18 cellular contexts compared by ENCODE assay signal in the genomic region with DNA sequence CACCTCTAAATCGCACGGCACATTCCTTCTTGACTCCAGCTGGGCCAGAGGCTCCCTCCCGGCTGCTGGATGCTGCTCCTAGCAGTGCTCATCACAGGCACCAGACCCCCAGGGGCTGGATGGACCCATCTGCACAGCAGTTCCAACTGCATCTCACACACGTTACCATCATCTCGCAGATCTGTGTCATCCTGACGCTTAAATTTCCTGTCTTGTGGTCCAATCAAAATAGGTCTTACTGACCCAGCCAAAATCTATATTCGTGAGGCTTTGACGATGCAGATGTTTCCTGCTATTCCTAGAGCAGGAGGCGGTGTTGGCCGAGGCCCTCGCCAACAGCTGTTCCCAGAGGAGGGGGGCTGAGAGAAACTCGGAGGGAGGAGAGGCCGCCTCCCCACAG.
DNase-seq lines count a peak whose midpoint lies in the region; ATAC-seq and TF ChIP-seq lines count a peak whose summit lies in the region.
"Had no signal": no experiment of that assay in that cellular context is flagged by ENCODE, and none has a peak within 500 bp of the region (broad histone marks: within the 10 kb centered on the region; RNA-seq: fewer than 3 reads in every experiment).

No MANE protein-coding gene starts in this region.

- TF ChIP-seq EP300 in gastroesophageal sphincter (IDR thresholded peaks at IDR 0.05) = no peak

- peaks cover 11% of the 10 kb centered on the region for H3K4me1 Mint-ChIP-seq in activated T-helper 1 cell treated with anti-CD3 and anti-CD28 coated beads, Interleukin-12 subunit alpha, Interleukin-12 subunit beta, Interleukin-2, Interleukin-4 antibody, amounts not matched to agents 30 ng/mL and 10 ng/mL and 1 ng/mL, durations not matched to agents 14 hours and 24 hours and 36 hours (ENCODE audit: low read depth)
- H3K4me1 Mint-ChIP-seq in MCF 10A (ENCODE audit: insufficient read depth, unreplicated experiment) = no peaks in the 10 kb centered on the region

- peak; percentile 53 for DNase-seq in activated effector memory CD4-positive, alpha-beta T cell treated with anti-CD3 and anti-CD28 coated beads, Interleukin-2, amount 50 U/mL, for 16 hours
- no peak for DNase-seq in activated effector memory CD4-positive, alpha-beta T cell treated with Interleukin-2 at 50 U/mL for 16 hours
- no peak for DNase-seq in activated T-helper 1 cell treated with anti-CD3 and anti-CD28 coated beads, Interleukin-12 subunit alpha, Interleukin-12 subunit beta, Interleukin-2, Interleukin-4 antibody, amounts not matched to agents 30 ng/mL and 10 ng/mL and 1 ng/mL, durations not matched to agents 14 hours and 24 hours and 36 hours (ENCODE audit: low spot score)
- no peak for DNase-seq in MCF 10A (ENCODE audit: unreplicated experiment)
- DNase-seq: activated CD4-positive, CD25-positive, alpha-beta regulatory T cell; amniotic stem cell; mammary epithelial cell; naive thymus-derived CD8-positive, alpha-beta T cell; NCI-H1694; NCI-H345; SHP77; stimulated activated CD4-positive, alpha-beta T cell treated with anti-CD3 and anti-CD28 coated beads, Interleukin-15, amount 100 ng/mL, for 24 hours had no signal

- BruUV-seq in MCF 10A (replicated peaks; lab: Mats Ljungman, UMichigan) = no TSS peak

- TF ChIP-seq CTCF in gastroesophageal sphincter (IDR thresholded peaks at IDR 0.05) = no peak
- no peak for TF ChIP-seq CTCF in MCF 10A (IDR thresholded peaks at IDR 0.05; ENCODE audit: unreplicated experiment)

- no peak overlapping the region for H3K27ac ChIP-seq in gastroesophageal sphincter
- H3K27ac ChIP-seq: prostate gland, vagina had no signal

- 35 to 50% methylated on average over 1 to 8 of the region's 13 CpGs for WGBS in gastroesophageal sphincter (ENCODE audit: low coverage in 1 of 2), 2 donors

- TF ChIP-seq POLR2A in gastroesophageal sphincter (IDR thresholded peaks at IDR 0.05) = no peak

- H3K36me3 ChIP-seq in gastroesophageal sphincter (no peaks in the 10 kb centered on the region), skeletal muscle satellite cell (ENCODE audit: insufficient read depth, low read length) (no peaks in the 10 kb centered on the region)
- H3K36me3 ChIP-seq: prostate gland, vagina had no signal

- intact Hi-C loops in activated T-helper 1 cell treated with anti-CD3 and anti-CD28 coated beads, Interleukin-12 subunit alpha, Interleukin-12 subunit beta, Interleukin-2, Interleukin-4 antibody, amounts not matched to agents 30 ng/mL and 10 ng/mL and 1 ng/mL, durations not matched to agents 14 hours and 24 hours and 36 hours (cut with micrococcal nuclease) = no loop called here
- intact Hi-C loops in MCF 10A (cut with micrococcal nuclease) = no loop called here

- peak overlapping the region; percentile 60 for H3K4me3 Mint-ChIP-seq in activated T-helper 1 cell treated with anti-CD3 and anti-CD28 coated beads, Interleukin-12 subunit alpha, Interleukin-12 subunit beta, Interleukin-2, Interleukin-4 antibody, amounts not matched to agents 30 ng/mL and 10 ng/mL and 1 ng/mL, durations not matched to agents 14 hours and 24 hours and 36 hours
- no peak overlapping the region for H3K4me3 Mint-ChIP-seq in MCF 10A (ENCODE audit: unreplicated experiment)
- H3K4me3 Mint-ChIP-seq: naive thymus-derived CD8-positive, alpha-beta T cell had no signal

- H3K4me1 ChIP-seq in gastroesophageal sphincter (no peaks in the 10 kb centered on the region), skeletal muscle satellite cell (ENCODE audit: control insufficient read depth, insufficient read depth, low read length) (no peaks in the 10 kb centered on the region)
- H3K4me1 ChIP-seq: prostate gland, vagina had no signal

- H3K27ac Mint-ChIP-seq in activated T-helper 1 cell treated with anti-CD3 and anti-CD28 coated beads, Interleukin-12 subunit alpha, Interleukin-12 subunit beta, Interleukin-2, Interleukin-4 antibody, amounts not matched to agents 30 ng/mL and 10 ng/mL and 1 ng/mL, durations not matched to agents 14 hours and 24 hours and 36 hours = peak overlapping the region; percentile 23
- no peak overlapping the region for H3K27ac Mint-ChIP-seq in MCF 10A (ENCODE audit: low read depth, unreplicated experiment)

- CTCF ChIA-PET in MCF 10A (lab: Yijun Ruan, JAX) = interaction anchor here (0.7 to 6.1 kb wide), 3 partner anchors 18 to 112 kb away, joined by 4 to 37 read pairs (median 6); a partner anchor contains a TSS

- H3K36me3 Mint-ChIP-seq in activated T-helper 1 cell treated with anti-CD3 and anti-CD28 coated beads, Interleukin-12 subunit alpha, Interleukin-12 subunit beta, Interleukin-2, Interleukin-4 antibody, amounts not matched to agents 30 ng/mL and 10 ng/mL and 1 ng/mL, durations not matched to agents 14 hours and 24 hours and 36 hours (ENCODE audit: low read depth) = no peaks in the 10 kb centered on the region
- H3K36me3 Mint-ChIP-seq in MCF 10A (ENCODE audit: insufficient read depth, unreplicated experiment) = no peaks in the 10 kb centered on the region
- H3K36me3 Mint-ChIP-seq: naive thymus-derived CD8-positive, alpha-beta T cell had no signal

- peaks cover 21% of the 10 kb centered on the region for H3K27me3 ChIP-seq in gastroesophageal sphincter
- no peaks in the 10 kb centered on the region for H3K27me3 ChIP-seq in skeletal muscle satellite cell (ENCODE audit: control insufficient read depth, insufficient read depth, low read length)
- H3K27me3 ChIP-seq: vagina had no signal

- peaks cover 3% of the 10 kb centered on the region for H3K27me3 Mint-ChIP-seq in activated T-helper 1 cell treated with anti-CD3 and anti-CD28 coated beads, Interleukin-12 subunit alpha, Interleukin-12 subunit beta, Interleukin-2, Interleukin-4 antibody, amounts not matched to agents 30 ng/mL and 10 ng/mL and 1 ng/mL, durations not matched to agents 14 hours and 24 hours and 36 hours (ENCODE audit: insufficient read depth)
- no peaks in the 10 kb centered on the region for H3K27me3 Mint-ChIP-seq in MCF 10A (ENCODE audit: insufficient read depth, unreplicated experiment)

- H3K4me2 ChIP-seq in skeletal muscle satellite cell (ENCODE audit: low read length) = peak overlapping the region; percentile 11

- no peak overlapping the region for H3K4me3 ChIP-seq in gastroesophageal sphincter
- no peak overlapping the region for H3K4me3 ChIP-seq in skeletal muscle satellite cell (ENCODE audit: low read length)
- H3K4me3 ChIP-seq: prostate gland, vagina had no signal

- POLR2A ChIA-PET in MCF 10A (lab: Yijun Ruan, JAX) = no interaction called here

- no peak overlapping the region for H3K9ac ChIP-seq in skeletal muscle satellite cell (ENCODE audit: low read depth, low read length)

- H3K9me3 Mint-ChIP-seq in activated T-helper 1 cell treated with anti-CD3 and anti-CD28 coated beads, Interleukin-12 subunit alpha, Interleukin-12 subunit beta, Interleukin-2, Interleukin-4 antibody, amounts not matched to agents 30 ng/mL and 10 ng/mL and 1 ng/mL, durations not matched to agents 14 hours and 24 hours and 36 hours = no peaks in the 10 kb centered on the region
- no peaks in the 10 kb centered on the region for H3K9me3 Mint-ChIP-seq in MCF 10A (ENCODE audit: unreplicated experiment)
- H3K9me3 Mint-ChIP-seq: naive thymus-derived CD8-positive, alpha-beta T cell had no signal

- H3K9me3 ChIP-seq in gastroesophageal sphincter (no peaks in the 10 kb centered on the region), skeletal muscle satellite cell (replicated peaks; ENCODE audit: low read length) (no peaks in the 10 kb centered on the region)
- H3K9me3 ChIP-seq: prostate gland, vagina had no signal

- ATAC-seq in gastroesophageal sphincter (peak; percentile 35), GM21390 (IDR thresholded peaks at IDR 0.05; ENCODE audit: unreplicated experiment) (no peak), HG03521 (IDR thresholded peaks at IDR 0.05; ENCODE audit: unreplicated experiment) (no peak)
- ATAC-seq: naive thymus-derived CD8-positive, alpha-beta T cell had no signal
